17 cellular contexts compared by ENCODE assay signal in the genomic region with DNA sequence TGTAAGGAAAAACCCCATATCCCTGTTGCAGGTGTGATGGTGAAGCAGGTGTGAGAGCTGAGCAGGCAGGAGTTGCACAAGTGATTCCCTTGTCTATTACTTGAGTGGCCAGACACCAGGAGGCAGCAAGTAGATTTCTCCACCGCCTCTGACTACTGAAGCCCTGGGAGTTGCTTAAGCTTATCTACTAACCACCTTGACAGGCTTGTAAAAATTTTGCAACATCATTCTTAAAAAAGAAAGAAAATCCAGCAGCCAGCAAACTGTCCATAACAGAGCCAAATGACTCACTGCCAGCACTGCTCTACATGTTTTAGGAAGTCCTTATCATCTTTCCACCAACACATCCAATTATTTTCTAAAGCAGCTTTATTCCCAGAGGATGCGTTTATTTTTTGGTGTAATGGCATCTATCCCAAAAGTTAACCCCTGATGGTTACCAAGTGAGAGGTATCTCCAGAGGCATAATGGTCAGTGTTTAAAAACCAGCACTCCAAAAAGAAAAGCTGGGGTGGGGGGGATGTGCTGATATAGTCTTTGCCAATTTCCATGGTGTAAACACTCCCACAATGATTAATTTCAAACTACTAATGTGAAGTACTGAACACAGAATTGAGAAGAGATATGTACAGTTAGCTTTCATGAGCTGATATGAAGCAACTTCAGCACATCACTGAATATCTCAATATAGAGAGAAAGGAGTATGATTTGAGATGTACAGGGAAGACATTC. TPM values are rescaled to one million over a fixed set of nuclear protein-coding genes. Genes with fewer than 3 reads are reported as not detected.
A peak's percentile ranks its signal among the peaks of the same experiment; 100 is the strongest.
DNase-seq lines count a peak whose midpoint lies in the region; ATAC-seq and TF ChIP-seq lines count a peak whose summit lies in the region.
"Had no signal": no experiment of that assay in that cellular context is flagged by ENCODE, and none has a peak within 500 bp of the region (broad histone marks: within the 10 kb centered on the region; RNA-seq: fewer than 3 reads in every experiment).

No MANE protein-coding gene starts in this region.

- H3K4me3 ChIP-seq in cardiac fibroblast (replicated peaks in 1 of 2; ENCODE audit: low read depth in 2 of 2, low read length in 2 of 2): no peak overlapping the region
- H3K4me3 ChIP-seq in osteoblast (ENCODE audit: insufficient read depth, low read length): no peak overlapping the region
- H3K4me3 ChIP-seq: Peyer's patch, sigmoid colon, suprapubic skin had no signal

- H3K4me3 Mint-ChIP-seq in type B pancreatic cell: no peak overlapping the region
- H3K4me3 Mint-ChIP-seq: activated CD4-positive, alpha-beta memory T cell treated with anti-CD3 and anti-CD28 coated beads for 36 hours; natural killer cell treated with Interleukin-12 subunit alpha and Interleukin-12 subunit beta and Interleukin-15 and Interleukin-18, amount 100 ng/mL, for 72 hours had no signal

- H3K36me3 ChIP-seq in osteoblast (ENCODE audit: insufficient read depth, low read length): no peaks in the 10 kb centered on the region
- H3K36me3 ChIP-seq: Peyer's patch, sigmoid colon, suprapubic skin had no signal

- H3K4me1 Mint-ChIP-seq in type B pancreatic cell (ENCODE audit: unreplicated experiment): no peaks in the 10 kb centered on the region

- H3K9me3 Mint-ChIP-seq in type B pancreatic cell: no peaks in the 10 kb centered on the region

- peaks cover 5% of the 10 kb centered on the region for H3K4me1 ChIP-seq in osteoblast (ENCODE audit: insufficient read depth, low read length)
- H3K4me1 ChIP-seq: Peyer's patch, sigmoid colon had no signal

- H3K27ac Mint-ChIP-seq in type B pancreatic cell: no peak overlapping the region
- H3K27ac Mint-ChIP-seq: activated CD4-positive, alpha-beta memory T cell treated with anti-CD3 and anti-CD28 coated beads for 36 hours; natural killer cell treated with Interleukin-12 subunit alpha and Interleukin-12 subunit beta and Interleukin-15 and Interleukin-18, amount 100 ng/mL, for 72 hours had no signal

- no peak for TF ChIP-seq CTCF in cardiac fibroblast (IDR thresholded peaks at IDR 0.05; ENCODE audit: low read depth, low read length)
- TF ChIP-seq CTCF in osteoblast (IDR thresholded peaks at IDR 0.05; ENCODE audit: extremely low read depth, low read depth, low read length): no peak
- no peak for TF ChIP-seq CTCF in type B pancreatic cell (conservative IDR thresholded peaks at IDR 0.05)

- H3K36me3 Mint-ChIP-seq in type B pancreatic cell: no peaks in the 10 kb centered on the region
- H3K36me3 Mint-ChIP-seq: activated CD4-positive, alpha-beta memory T cell treated with anti-CD3 and anti-CD28 coated beads for 36 hours; natural killer cell treated with Interleukin-12 subunit alpha and Interleukin-12 subunit beta and Interleukin-15 and Interleukin-18, amount 100 ng/mL, for 72 hours had no signal

- H3K27ac ChIP-seq in osteoblast (ENCODE audit: low read depth, low read length): no peak overlapping the region
- H3K27ac ChIP-seq: Peyer's patch, sigmoid colon, suprapubic skin had no signal

- H3K9me3 ChIP-seq in osteoblast (ENCODE audit: low read depth, low read length): no peaks in the 10 kb centered on the region
- H3K9me3 ChIP-seq: Peyer's patch, sigmoid colon, suprapubic skin had no signal

- H3K27me3 ChIP-seq in osteoblast (ENCODE audit: insufficient read depth, low read length): peaks cover 4% of the 10 kb centered on the region
- H3K27me3 ChIP-seq: Peyer's patch, sigmoid colon, suprapubic skin had no signal

- no peak overlapping the region for H3K4me2 ChIP-seq in osteoblast (ENCODE audit: insufficient read depth, low read length)

- H3K79me2 ChIP-seq in osteoblast (ENCODE audit: insufficient read depth, low read length): no peaks in the 10 kb centered on the region

- no peak overlapping the region for H2AFZ ChIP-seq in osteoblast (ENCODE audit: low read length)

- H3K27me3 Mint-ChIP-seq in type B pancreatic cell: peaks cover 4% of the 10 kb centered on the region
- H3K27me3 Mint-ChIP-seq: activated CD4-positive, alpha-beta memory T cell treated with anti-CD3 and anti-CD28 coated beads for 36 hours; natural killer cell treated with Interleukin-12 subunit alpha and Interleukin-12 subunit beta and Interleukin-15 and Interleukin-18, amount 100 ng/mL, for 72 hours had no signal

- no peaks in the 10 kb centered on the region for H4K20me1 ChIP-seq in osteoblast (ENCODE audit: insufficient read depth, low read length)

- no peak for ATAC-seq in HG03342 (IDR thresholded peaks at IDR 0.05; ENCODE audit: unreplicated experiment)
- ATAC-seq: natural killer cell treated with Interleukin-12 subunit alpha and Interleukin-12 subunit beta and Interleukin-15 and Interleukin-18, amount 100 ng/mL, for 72 hours had no signal

- DNase-seq in GF-D8 (lab: John Stamatoyannopoulos, UW): peak; percentile 40
- peak; percentile 20 for DNase-seq in NCI-H226
- peak; percentile 73 to 92 for DNase-seq in cardiac fibroblast (ENCODE audit: low read depth in 2 of 2)
- DNase-seq in osteoblast (ENCODE audit: insufficient read length, low spot score, missing footprints): peak; percentile 35
- DNase-seq in NCI-H2029 treated with DMSO at 0.1 percent for 48 hours (lab: John Stamatoyannopoulos, UW): no peak
- no peak for DNase-seq in type B pancreatic cell (ENCODE audit: extremely low spot score, unreplicated experiment)
- DNase-seq: activated CD4-positive, alpha-beta memory T cell treated with anti-CD3 and anti-CD28 coated beads for 36 hours; activated effector memory CD4-positive, alpha-beta T cell treated with anti-CD3 and anti-CD28 coated beads, Interleukin-2, amount 50 U/mL, for 16 hours; caudate nucleus; KG1; kidney; NCI-H2107; Peyer's patch; sigmoid colon had no signal

RNA-seq across cellular contexts. Expression of a gene that starts 16.3 kb away (rescaled TPM):
- total RNA-seq in osteoblast (3.6 and 4.4 TPM in 2 replicates), type B pancreatic cell (ENCODE audit: low replicate concordance) (4.1 and 13.3 TPM in 2 replicates)
- total RNA-seq: activated CD4-positive, alpha-beta memory T cell treated with anti-CD3 and anti-CD28 coated beads for 36 hours; natural killer cell treated with Interleukin-12 subunit alpha and Interleukin-12 subunit beta and Interleukin-15 and Interleukin-18, amount 100 ng/mL, for 72 hours had no signal

Comparison
In these comparisons a context has a peak if more than half of its experiments do, and no peak if none do; other contexts are left out.
1. DNase-seq: peak in GF-D8 (single experiment), NCI-H226 (single experiment), cardiac fibroblast (2 of 2) and osteoblast (single experiment); none in NCI-H2029 treated with DMSO at 0.1 percent for 48 hours (single experiment) and type B pancreatic cell (single experiment).